ENCODE assay signal across 22 cellular contexts in genomic region chr5:177230660-177231059, GRCh38.
"Had no signal": no experiment of that assay in that cellular context is flagged by ENCODE, and none has a peak within 500 bp of the region (broad histone marks: within the 10 kb centered on the region; RNA-seq: fewer than 3 reads in every experiment).

No MANE protein-coding gene starts in this region.

- H3K4me3 Mint-ChIP-seq: activated CD8-positive, alpha-beta memory T cell treated with anti-CD3 and anti-CD28 coated beads, Interleukin-2, amount 10 ng/mL, durations not matched to agents 7 days and 5 days; activated T-cell treated with anti-CD3 and anti-CD28 coated beads, Interleukin-2, amount 50 U/mL, for 4 hours; brain; dendritic cell treated with granulocyte-macrophage colony-stimulating factor and Interleukin-4, amounts not matched to agents 40 ng/mL and 50 ng/mL, for 4 days; mesothelial cell of epicardium; neural crest cell had no signal

- H3K9me3 ChIP-seq: gastroesophageal sphincter, lower lobe of right lung, pancreas, thyroid gland had no signal

- H3K4me3 ChIP-seq: gastroesophageal sphincter, lower lobe of right lung, pancreas, thyroid gland had no signal

- H3K27me3 ChIP-seq: gastroesophageal sphincter, pancreas, thyroid gland had no signal

- H3K9me3 Mint-ChIP-seq: activated naive CD4-positive, alpha-beta T cell treated with anti-CD3 and anti-CD28 coated beads, Interleukin-2, amount 50 U/mL, for 72 hours; activated T-cell treated with anti-CD3 and anti-CD28 coated beads, Interleukin-2, amount 50 U/mL, for 4 hours; brain; dendritic cell treated with granulocyte-macrophage colony-stimulating factor and Interleukin-4, amounts not matched to agents 40 ng/mL and 50 ng/mL, for 4 days; mesothelial cell of epicardium; neural crest cell had no signal

- H3K27me3 Mint-ChIP-seq: activated CD8-positive, alpha-beta memory T cell treated with anti-CD3 and anti-CD28 coated beads, Interleukin-2, amount 10 ng/mL, durations not matched to agents 7 days and 5 days; brain; dendritic cell treated with granulocyte-macrophage colony-stimulating factor and Interleukin-4, amounts not matched to agents 40 ng/mL and 50 ng/mL, for 4 days had no signal

- H3K36me3 Mint-ChIP-seq: activated naive CD4-positive, alpha-beta T cell treated with anti-CD3 and anti-CD28 coated beads, Interleukin-2, amount 50 U/mL, for 72 hours had no signal

- H3K36me3 ChIP-seq: pancreas, thyroid gland had no signal

- H3K27ac Mint-ChIP-seq: activated CD8-positive, alpha-beta memory T cell treated with anti-CD3 and anti-CD28 coated beads, Interleukin-2, amount 10 ng/mL, durations not matched to agents 7 days and 5 days; dendritic cell treated with granulocyte-macrophage colony-stimulating factor and Interleukin-4, amounts not matched to agents 40 ng/mL and 50 ng/mL, for 4 days; mesothelial cell of epicardium had no signal

- H3K4me1 Mint-ChIP-seq: mesothelial cell of epicardium had no signal

- H3K27ac ChIP-seq: gastroesophageal sphincter, lower lobe of right lung, pancreas, thyroid gland had no signal

- FAIRE-seq: islet of Langerhans, pancreas had no signal

- DNase-seq: activated CD4-positive, alpha-beta T cell treated with anti-CD3 and anti-CD28 coated beads, Interleukin-2, amount 50 U/mL, for 48 hours; activated CD8-positive, alpha-beta memory T cell treated with anti-CD3 and anti-CD28 coated beads, Interleukin-2, amount 10 ng/mL, durations not matched to agents 7 days and 5 days; activated gamma-delta T cell; activated T-cell treated with anti-CD3 and anti-CD28 coated beads, Interleukin-2, amount 50 U/mL, for 4 hours; amygdala; cerebellar nuclear complex; erythroblast; left colon; lower lobe of right lung; pancreas; stimulated activated CD4-positive, alpha-beta T cell treated with anti-CD3 and anti-CD28 coated beads, Interleukin-12 subunit alpha, Interleukin-12 subunit beta, amount 100 ng/mL, for 4 hours; stimulated activated CD4-positive, alpha-beta T cell treated with anti-CD3 and anti-CD28 coated beads, Interleukin-2, amount 100 ng/mL, for 24 hours; T-helper 1 cell; T1000; thyroid gland had no signal
